In genomic region chr20:57498425-57499400, GRCh38 we compare ENCODE assay signal across 9 cellular contexts. TPM values are rescaled to one million over a fixed set of nuclear protein-coding genes. Genes with fewer than 3 reads are reported as not detected.
A peak's percentile ranks its signal among the peaks of the same experiment; 100 is the strongest.
DNase-seq lines count a peak whose midpoint lies in the region; ATAC-seq, FAIRE-seq and TF ChIP-seq lines count a peak whose summit lies in the region.
"Had no signal": no experiment of that assay in that cellular context is flagged by ENCODE, and none has a peak within 500 bp of the region (broad histone marks: within the 10 kb centered on the region; RNA-seq: fewer than 3 reads in every experiment).

No MANE protein-coding gene starts in this region.

- H3K4me1 Mint-ChIP-seq in CD4-positive, CD25-positive, alpha-beta regulatory T cell = peaks cover 7 to 14% (median 10%) of the 10 kb centered on the region in 4 donors
- peaks cover 12% of the 10 kb centered on the region for H3K4me1 Mint-ChIP-seq in activated T-cell treated with anti-CD3 and anti-CD28 coated beads, Interleukin-2, amount 50 U/mL, for 4 hours (ENCODE audit: low read depth)

- no peaks in the 10 kb centered on the region for H3K9me3 Mint-ChIP-seq in CD4-positive, CD25-positive, alpha-beta regulatory T cell
- no peaks in the 10 kb centered on the region for H3K9me3 Mint-ChIP-seq in activated T-cell treated with anti-CD3 and anti-CD28 coated beads, Interleukin-2, amount 50 U/mL, for 4 hours

- no peaks in the 10 kb centered on the region for H3K9me3 ChIP-seq in CD4-positive, CD25-positive, alpha-beta regulatory T cell (ENCODE audit: control insufficient read depth in 2 of 2, low read length in 2 of 2)
- no peaks in the 10 kb centered on the region for H3K9me3 ChIP-seq in left lung

- no peak overlapping the region for H3K27ac ChIP-seq in CD4-positive, CD25-positive, alpha-beta regulatory T cell (ENCODE audit: insufficient read depth, low read length, poor library complexity, severe bottlenecking)
- H3K27ac ChIP-seq in left lung = no peak overlapping the region

- no peaks in the 10 kb centered on the region for H3K36me3 ChIP-seq in CD4-positive, CD25-positive, alpha-beta regulatory T cell (ENCODE audit: control insufficient read depth, insufficient read depth, low read length)
- no peaks in the 10 kb centered on the region for H3K36me3 ChIP-seq in left lung

- H3K27me3 Mint-ChIP-seq in CD4-positive, CD25-positive, alpha-beta regulatory T cell = peaks cover 46% of the 10 kb centered on the region
- H3K27me3 Mint-ChIP-seq in activated T-cell treated with anti-CD3 and anti-CD28 coated beads, Interleukin-2, amount 50 U/mL, for 4 hours (ENCODE audit: low read depth) = peaks cover 38% of the 10 kb centered on the region

- ATAC-seq in CD4-positive, CD25-positive, alpha-beta regulatory T cell (ENCODE audit: low read depth in 2 of 2) = peak; percentile 60 to 63
- ATAC-seq in activated T-cell treated with anti-CD3 and anti-CD28 coated beads, Interleukin-2, amount 50 U/mL, for 4 hours = peak; percentile 76 to 77
- peak; percentile 55 for ATAC-seq in left lung
- ATAC-seq in HG02763 (IDR thresholded peaks at IDR 0.05; ENCODE audit: unreplicated experiment) = no peak

- peak; percentile 40 for FAIRE-seq in GM19239 (lab: Jason Lieb, UNC)

- H3K4me1 ChIP-seq in CD4-positive, CD25-positive, alpha-beta regulatory T cell (ENCODE audit: control insufficient read depth, insufficient read depth, low read length, poor library complexity, severe bottlenecking) = peaks cover 5% of the 10 kb centered on the region
- peaks cover 2 to 34% of the 10 kb centered on the region in 2 donors for H3K4me1 ChIP-seq in left lung

- no peak overlapping the region for H3K4me3 Mint-ChIP-seq in CD4-positive, CD25-positive, alpha-beta regulatory T cell
- no peak overlapping the region for H3K4me3 Mint-ChIP-seq in activated T-cell treated with anti-CD3 and anti-CD28 coated beads, Interleukin-2, amount 50 U/mL, for 4 hours

- peaks cover 5% of the 10 kb centered on the region for H3K27me3 ChIP-seq in CD4-positive, CD25-positive, alpha-beta regulatory T cell (ENCODE audit: control insufficient read depth, insufficient read depth, low read length)
- peaks cover 9 to 72% of the 10 kb centered on the region in 2 donors for H3K27me3 ChIP-seq in left lung

- intact Hi-C loops in left lung (cut with DNase I) = loop anchor here in 1 of 2 donors (5.0 kb wide), 1 partner anchor 116 kb away; no protein-coding TSS in a partner anchor

- peak in 2 of 3 donors; percentile 20 to 55 for DNase-seq in CD4-positive, CD25-positive, alpha-beta regulatory T cell
- DNase-seq in GM19239 (ENCODE audit: insufficient read length, low spot score) = no peak
- DNase-seq in NCI-H345 treated with DMSO at 0.1 percent for 48 hours (lab: John Stamatoyannopoulos, UW; ENCODE audit: unreplicated experiment) = peak; percentile 22
- peak; percentile 16 for DNase-seq in activated T-cell treated with anti-CD3 and anti-CD28 coated beads, Interleukin-2, amount 50 U/mL, for 4 hours
- DNase-seq in left lung = no peak
- DNase-seq in 8988T = no peak
- no peak for DNase-seq in NCI-H1436 treated with DMSO at 0.1 percent for 48 hours (lab: John Stamatoyannopoulos, UW)

- no peak for TF ChIP-seq CTCF in left lung (IDR thresholded peaks at IDR 0.05)

- H3K4me3 ChIP-seq in CD4-positive, CD25-positive, alpha-beta regulatory T cell (ENCODE audit: low read depth, low read length) = no peak overlapping the region
- no peak overlapping the region for H3K4me3 ChIP-seq in left lung

- peak overlapping the region in 1 of 3 donors; percentile 33 for H3K27ac Mint-ChIP-seq in CD4-positive, CD25-positive, alpha-beta regulatory T cell

- H3K36me3 Mint-ChIP-seq in CD4-positive, CD25-positive, alpha-beta regulatory T cell = no peaks in the 10 kb centered on the region
- no peaks in the 10 kb centered on the region for H3K36me3 Mint-ChIP-seq in activated T-cell treated with anti-CD3 and anti-CD28 coated beads, Interleukin-2, amount 50 U/mL, for 4 hours (ENCODE audit: insufficient read depth)

RNA-seq across cellular contexts. Expression of gene CTCFL, which starts 26.2 kb away (rescaled TPM):
- total RNA-seq in CD4-positive, CD25-positive, alpha-beta regulatory T cell = not detected
- polyA plus RNA-seq in CD4-positive, CD25-positive, alpha-beta regulatory T cell = not detected
- total RNA-seq in activated T-cell treated with anti-CD3 and anti-CD28 coated beads, Interleukin-2, amount 50 U/mL, for 4 hours = under 1 TPM; 0.11 to 0.27 (median 0.15) TPM
- not detected for total RNA-seq in left lung
- total RNA-seq: LHCN-M2 had no signal

Comparison
In these comparisons a context has a peak if more than half of its experiments do, and no peak if none do; other contexts are left out.
1. DNase-seq: peak in CD4-positive, CD25-positive, alpha-beta regulatory T cell (2 of 3), NCI-H345 treated with DMSO at 0.1 percent for 48 hours (single experiment) and activated T-cell treated with anti-CD3 and anti-CD28 coated beads, Interleukin-2, amount 50 U/mL, for 4 hours (single experiment); none in GM19239 (single experiment), left lung (0 of 2), 8988T (single experiment) and NCI-H1436 treated with DMSO at 0.1 percent for 48 hours (single experiment).